ENCODE assay signal across 8 cellular contexts in the genomic region with DNA sequence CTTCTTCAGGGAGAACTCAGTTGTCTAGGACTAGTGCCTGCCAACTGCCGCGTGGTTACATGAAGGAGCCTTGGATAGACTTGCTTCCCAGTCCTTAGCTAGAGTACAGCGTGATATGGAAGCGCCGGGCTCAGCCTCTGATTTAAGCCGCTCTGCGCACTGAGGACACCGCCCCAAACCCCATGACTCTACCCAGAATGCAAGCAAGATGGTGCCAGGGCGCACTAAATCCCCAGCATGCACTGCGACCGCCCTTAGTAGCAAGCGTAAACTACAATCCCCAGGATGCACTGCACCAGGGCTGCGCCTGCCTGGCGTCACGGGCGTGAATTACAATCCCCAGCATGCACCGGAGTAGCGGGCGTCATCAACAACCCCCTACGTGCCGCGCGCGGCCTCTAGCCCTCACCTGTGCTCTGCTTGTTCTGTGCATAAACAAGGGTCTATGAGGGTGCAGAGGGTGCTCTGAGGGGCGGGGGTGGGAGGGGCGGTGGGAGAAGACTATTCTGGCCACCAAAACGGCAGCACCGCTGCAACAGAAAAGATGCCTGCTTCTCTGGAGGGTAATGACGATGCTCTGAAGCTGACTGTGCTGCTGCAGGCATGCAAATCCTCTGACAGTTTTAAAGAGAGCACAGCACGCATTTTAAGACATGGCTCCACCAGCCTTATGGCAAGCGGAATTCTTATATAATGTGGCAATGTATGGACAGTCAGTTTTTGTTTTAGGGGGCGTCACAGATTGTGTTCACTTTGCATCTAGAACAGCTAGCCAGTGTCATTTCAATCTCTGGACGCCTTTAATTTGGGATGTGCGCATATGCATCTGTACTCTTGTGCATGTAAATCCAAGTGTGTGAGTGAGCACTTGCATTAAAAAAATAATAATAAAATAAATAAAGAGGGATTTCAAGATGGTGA.
A peak's percentile ranks its signal among the peaks of the same experiment; 100 is the strongest.
DNase-seq lines count a peak whose midpoint lies in the region; ATAC-seq and TF ChIP-seq lines count a peak whose summit lies in the region.

No MANE protein-coding gene starts in this region.

- no peak for TF ChIP-seq EP300 in esophagus muscularis mucosa (IDR thresholded peaks at IDR 0.05)

- WGBS in esophagus muscularis mucosa, result 23% methylated on average over 18 of the region's 34 CpGs

- peak; percentile 100 for ATAC-seq in HG03432 (IDR thresholded peaks at IDR 0.05; ENCODE audit: unreplicated experiment)

- H3K9me3 ChIP-seq in esophagus muscularis mucosa (no peaks in the 10 kb centered on the region), muscle layer of duodenum (ENCODE audit: control insufficient read depth in 1 of 2, low read length in 2 of 2) (no peaks in the 10 kb centered on the region)

- H3K4me1 ChIP-seq in esophagus muscularis mucosa (peaks cover 0 to 10% (median 8%) of the 10 kb centered on the region in 4 donors), muscle layer of duodenum (ENCODE audit: control insufficient read depth in 1 of 2, insufficient read depth in 2 of 2, low read length in 2 of 2) (peaks cover 0 to 9% of the 10 kb centered on the region in 2 donors)

- peaks cover 9% of the 10 kb centered on the region for H3K9me3 Mint-ChIP-seq in activated T-cell treated with anti-CD3 and anti-CD28 coated beads, Interleukin-2, amount 50 U/mL, for 24 hours

- intact Hi-C loops in esophagus muscularis mucosa (cut with DNase I), result no loop called here

- H3K36me3 ChIP-seq in esophagus muscularis mucosa (no peaks in the 10 kb centered on the region), muscle layer of duodenum (ENCODE audit: control insufficient read depth in 1 of 2, insufficient read depth in 2 of 2, low read length in 2 of 2) (no peaks in the 10 kb centered on the region)

- no peak for TF ChIP-seq CTCF in esophagus muscularis mucosa (IDR thresholded peaks at IDR 0.05)

- H3K27me3 ChIP-seq in esophagus muscularis mucosa (no peaks in the 10 kb centered on the region), muscle layer of duodenum (ENCODE audit: low read depth, low read length) (no peaks in the 10 kb centered on the region)

- H3K27ac ChIP-seq in esophagus muscularis mucosa (replicated peaks in 1 of 4) (peak overlapping the region; percentile 62 to 71 (median 66)), muscle layer of duodenum (ENCODE audit: low read length) (no peak overlapping the region)

- peaks cover 7% of the 10 kb centered on the region for H3K36me3 Mint-ChIP-seq in activated T-cell treated with anti-CD3 and anti-CD28 coated beads, Interleukin-2, amount 50 U/mL, for 24 hours (ENCODE audit: low read depth)

- peak; percentile 62 for DNase-seq in AG20443 (ENCODE audit: low spot score)
- DNase-seq in GM19238 (ENCODE audit: insufficient read length, low spot score), result peak; percentile 43
- peak; percentile 50 for DNase-seq in NOMO-1 treated with DMSO at 0.1 percent for 48 hours (lab: John Stamatoyannopoulos, UW; ENCODE audit: unreplicated experiment)
- peak; percentile 87 for DNase-seq in activated T-cell treated with anti-CD3 and anti-CD28 coated beads, Interleukin-2, amount 50 U/mL, for 24 hours
- DNase-seq in esophagus muscularis mucosa (ENCODE audit: extremely low spot score), result peak; percentile 93
- peak; percentile 87 for DNase-seq in stimulated activated CD8-positive, alpha-beta memory T cell treated with anti-CD3 and anti-CD28 coated beads, Interleukin-4, amount 100 ng/mL, for 48 hours

- H3K27ac Mint-ChIP-seq in activated T-cell treated with anti-CD3 and anti-CD28 coated beads, Interleukin-2, amount 50 U/mL, for 24 hours, result peak overlapping the region; percentile 82

- H3K27me3 Mint-ChIP-seq in activated T-cell treated with anti-CD3 and anti-CD28 coated beads, Interleukin-2, amount 50 U/mL, for 24 hours, result peaks cover 7% of the 10 kb centered on the region

- H3K4me3 ChIP-seq in esophagus muscularis mucosa, result peak overlapping the region; percentile 52 to 64 (median 57)
- H3K4me3 ChIP-seq in muscle layer of duodenum (ENCODE audit: low read depth in 1 of 2, low read length in 2 of 2), result peak overlapping the region; percentile 69 to 78

- H3K4me1 Mint-ChIP-seq in activated T-cell treated with anti-CD3 and anti-CD28 coated beads, Interleukin-2, amount 50 U/mL, for 24 hours (ENCODE audit: low read depth), result peaks cover 13% of the 10 kb centered on the region

- TF ChIP-seq POLR2A in esophagus muscularis mucosa (IDR thresholded peaks at IDR 0.05; ENCODE audit: low read depth), result no peak

- peak overlapping the region; percentile 72 for H3K4me3 Mint-ChIP-seq in activated T-cell treated with anti-CD3 and anti-CD28 coated beads, Interleukin-2, amount 50 U/mL, for 24 hours

Comparison
In these comparisons a context has a peak if more than half of its experiments do, and no peak if none do; other contexts are left out.
1. DNase-seq: peak in every context shown above with its lines; median percentile 93 in esophagus muscularis mucosa; 87 in activated T-cell treated with anti-CD3 and anti-CD28 coated beads, Interleukin-2, amount 50 U/mL, for 24 hours; 87 in stimulated activated CD8-positive, alpha-beta memory T cell treated with anti-CD3 and anti-CD28 coated beads, Interleukin-4, amount 100 ng/mL, for 48 hours; 62 in AG20443; 50 in NOMO-1 treated with DMSO at 0.1 percent for 48 hours; 43 in GM19238.